11 cellular contexts compared by ENCODE assay signal in the genomic region with DNA sequence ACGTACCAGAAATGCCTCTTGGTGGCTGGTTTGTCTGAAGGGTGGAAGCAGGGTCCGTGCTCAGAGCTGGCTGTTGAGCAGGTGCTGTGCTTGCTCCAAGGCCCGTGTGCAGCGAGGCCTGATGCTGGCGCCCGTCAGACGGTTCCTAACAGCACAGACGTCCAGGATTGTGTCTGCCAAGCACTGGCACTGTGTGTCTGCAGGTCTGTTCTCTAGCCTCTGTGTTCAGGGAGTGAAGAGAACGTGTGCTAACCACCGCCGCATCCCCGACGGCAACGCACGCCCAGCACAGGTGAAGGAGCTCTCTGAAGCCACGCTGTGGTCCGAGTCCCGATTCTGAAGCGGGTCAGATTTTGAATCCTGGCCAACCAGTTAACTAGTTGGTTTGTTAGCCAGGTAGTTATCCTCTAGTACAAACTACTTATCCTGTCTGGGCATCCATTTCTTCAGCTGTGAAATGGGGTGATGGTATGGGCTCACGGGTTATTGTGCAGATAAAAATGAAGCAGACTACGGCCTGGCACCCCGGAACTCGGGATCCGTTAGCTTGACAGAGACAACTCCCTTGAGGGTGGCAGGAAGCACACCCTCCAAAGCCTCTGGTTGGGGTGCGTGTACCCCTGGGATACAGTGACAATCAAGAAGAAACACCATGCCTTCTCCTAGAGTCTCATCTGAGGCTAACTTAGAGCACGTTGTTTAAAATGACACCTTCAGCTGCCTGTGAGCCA. TPM values are rescaled to one million over a fixed set of nuclear protein-coding genes. Genes with fewer than 3 reads are reported as not detected.
DNase-seq lines count a peak whose midpoint lies in the region; ATAC-seq and TF ChIP-seq lines count a peak whose summit lies in the region.
"Had no signal": no experiment of that assay in that cellular context is flagged by ENCODE, and none has a peak within 500 bp of the region (broad histone marks: within the 10 kb centered on the region; RNA-seq: fewer than 3 reads in every experiment).

No MANE protein-coding gene starts in this region.

- peak overlapping the region; percentile 50 for H2AFZ ChIP-seq in hepatocyte

- H3K9me3 ChIP-seq in hepatocyte (ENCODE audit: low read depth) = no peaks in the 10 kb centered on the region

- peaks cover 3% of the 10 kb centered on the region for H3K4me1 ChIP-seq in hepatocyte (ENCODE audit: insufficient read depth)

- no peaks in the 10 kb centered on the region for H4K20me1 ChIP-seq in hepatocyte (ENCODE audit: insufficient read depth, poor library complexity, severe bottlenecking)

- H3K27me3 Mint-ChIP-seq in activated T-cell treated with anti-CD3 and anti-CD28 coated beads, Interleukin-2, amount 50 U/mL, for 24 hours = no peaks in the 10 kb centered on the region
- H3K27me3 Mint-ChIP-seq in activated T-cell treated with anti-CD3 and anti-CD28 coated beads, Interleukin-2, amount 50 U/mL, for 72 hours (ENCODE audit: low read depth) = no peaks in the 10 kb centered on the region
- no peaks in the 10 kb centered on the region for H3K27me3 Mint-ChIP-seq in activated CD8-positive, alpha-beta T cell treated with anti-CD3 and anti-CD28 coated beads for 36 hours

- H3K4me3 ChIP-seq in hepatocyte = no peak overlapping the region

- no peak for ATAC-seq in activated T-cell treated with anti-CD3 and anti-CD28 coated beads, Interleukin-2, amount 50 U/mL, for 72 hours (replicated peaks in 1 of 2)
- ATAC-seq in activated CD8-positive, alpha-beta T cell treated with anti-CD3 and anti-CD28 coated beads for 36 hours = no peak
- ATAC-seq in stimulated activated effector memory CD8-positive, alpha-beta T cell treated with anti-CD3 and anti-CD28 coated beads, Interleukin-12 subunit alpha, Interleukin-12 subunit beta, amount 100 ng/mL, for 72 hours = no peak
- ATAC-seq in HG02852 (IDR thresholded peaks at IDR 0.05; ENCODE audit: unreplicated experiment) = no peak

- CTCF ChIA-PET in activated CD8-positive, alpha-beta T cell treated with anti-CD3 and anti-CD28 coated beads for 36 hours (lab: Charles Lee) = interaction anchor here (0.7 to 4.2 kb wide), 29 partner anchors 9 to 252 kb away, joined by 3 to 57 read pairs (median 4); a partner anchor contains a TSS
- CTCF ChIA-PET in HEK293T (lab: Yijun Ruan, JAX) = interaction anchor here (0.6 to 2.9 kb wide), 9 partner anchors 9 to 342 kb away, joined by 3 to 21 read pairs (median 4); a partner anchor contains a TSS

- H3K27me3 ChIP-seq in hepatocyte = no peaks in the 10 kb centered on the region

- H3K27ac Mint-ChIP-seq in activated T-cell treated with anti-CD3 and anti-CD28 coated beads, Interleukin-2, amount 50 U/mL, for 24 hours = peak overlapping the region; percentile 88
- H3K27ac Mint-ChIP-seq in activated T-cell treated with anti-CD3 and anti-CD28 coated beads, Interleukin-2, amount 50 U/mL, for 72 hours = no peak overlapping the region
- H3K27ac Mint-ChIP-seq in activated CD8-positive, alpha-beta T cell treated with anti-CD3 and anti-CD28 coated beads for 36 hours = peak overlapping the region; percentile 71
- H3K27ac Mint-ChIP-seq in stimulated activated effector memory CD8-positive, alpha-beta T cell treated with anti-CD3 and anti-CD28 coated beads, Interleukin-12 subunit alpha, Interleukin-12 subunit beta, amount 100 ng/mL, for 72 hours = no peak overlapping the region

- POLR2A ChIA-PET in activated CD8-positive, alpha-beta T cell treated with anti-CD3 and anti-CD28 coated beads for 36 hours (lab: Charles Lee) = interaction anchor here (1.1 to 1.3 kb wide), 2 partner anchors 11 kb away, joined by 4 read pairs; a partner anchor contains a TSS
- POLR2A ChIA-PET in HEK293T (lab: Yijun Ruan, JAX) = interaction anchor here (1.1 kb wide), 1 partner anchor 11 kb away, joined by 3 read pairs; no protein-coding TSS in a partner anchor

- WGBS in hepatocyte (ENCODE audit: low lambda C conversion rate, missing lambda C conversion rate) = 94% methylated on average over 26 of the region's 26 CpGs

- H3K9me2 ChIP-seq in hepatocyte (replicated peaks; ENCODE audit: insufficient read depth) = no peaks in the 10 kb centered on the region

- peak overlapping the region; percentile 38 for H3K27ac ChIP-seq in hepatocyte

- H3K4me1 Mint-ChIP-seq in activated T-cell treated with anti-CD3 and anti-CD28 coated beads, Interleukin-2, amount 50 U/mL, for 24 hours (ENCODE audit: low read depth) = peaks cover 25% of the 10 kb centered on the region
- H3K4me1 Mint-ChIP-seq in activated T-cell treated with anti-CD3 and anti-CD28 coated beads, Interleukin-2, amount 50 U/mL, for 72 hours (ENCODE audit: low read depth) = peaks cover 27% of the 10 kb centered on the region
- peaks cover 24% of the 10 kb centered on the region for H3K4me1 Mint-ChIP-seq in activated CD8-positive, alpha-beta T cell treated with anti-CD3 and anti-CD28 coated beads for 36 hours (ENCODE audit: low read depth)
- peaks cover 15% of the 10 kb centered on the region for H3K4me1 Mint-ChIP-seq in stimulated activated effector memory CD8-positive, alpha-beta T cell treated with anti-CD3 and anti-CD28 coated beads, Interleukin-12 subunit alpha, Interleukin-12 subunit beta, amount 100 ng/mL, for 72 hours

- no peaks in the 10 kb centered on the region for H3K9me3 Mint-ChIP-seq in activated T-cell treated with anti-CD3 and anti-CD28 coated beads, Interleukin-2, amount 50 U/mL, for 24 hours
- H3K9me3 Mint-ChIP-seq in activated T-cell treated with anti-CD3 and anti-CD28 coated beads, Interleukin-2, amount 50 U/mL, for 72 hours = no peaks in the 10 kb centered on the region
- no peaks in the 10 kb centered on the region for H3K9me3 Mint-ChIP-seq in activated CD8-positive, alpha-beta T cell treated with anti-CD3 and anti-CD28 coated beads for 36 hours
- H3K9me3 Mint-ChIP-seq in stimulated activated effector memory CD8-positive, alpha-beta T cell treated with anti-CD3 and anti-CD28 coated beads, Interleukin-12 subunit alpha, Interleukin-12 subunit beta, amount 100 ng/mL, for 72 hours = no peaks in the 10 kb centered on the region

- no peak for TF ChIP-seq CTCF in activated CD8-positive, alpha-beta T cell treated with anti-CD3 and anti-CD28 coated beads for 36 hours (IDR thresholded peaks at IDR 0.05)
- no peak for TF ChIP-seq CTCF in hepatocyte (IDR thresholded peaks at IDR 0.05; ENCODE audit: poor library complexity)

- intact Hi-C loops in activated CD8-positive, alpha-beta T cell treated with anti-CD3 and anti-CD28 coated beads for 36 hours (cut with micrococcal nuclease) = loop anchor here (2.0 kb wide), 1 partner anchor 101 kb away; no protein-coding TSS in a partner anchor

- DNase-seq in activated T-cell treated with anti-CD3 and anti-CD28 coated beads, Interleukin-2, amount 50 U/mL, for 24 hours = no peak
- DNase-seq in activated T-cell treated with anti-CD3 and anti-CD28 coated beads, Interleukin-2, amount 50 U/mL, for 72 hours = no peak
- DNase-seq in activated CD8-positive, alpha-beta T cell treated with anti-CD3 and anti-CD28 coated beads for 36 hours = no peak
- DNase-seq in hepatocyte (ENCODE audit: low spot score) = no peak
- DNase-seq in stimulated activated effector memory CD8-positive, alpha-beta T cell treated with anti-CD3 and anti-CD28 coated beads, Interleukin-12 subunit alpha, Interleukin-12 subunit beta, amount 100 ng/mL, for 72 hours (ENCODE audit: low spot score in 2 of 2) = no peak
- no peak for DNase-seq in HEK293T (ENCODE audit: extremely low spot score)
- DNase-seq in anterior cingulate cortex (lab: John Stamatoyannopoulos, UW) = no peak

- H3K36me3 Mint-ChIP-seq in activated T-cell treated with anti-CD3 and anti-CD28 coated beads, Interleukin-2, amount 50 U/mL, for 24 hours (ENCODE audit: low read depth) = peaks cover 39% of the 10 kb centered on the region
- peaks cover 0 to 2% of the 10 kb centered on the region in 2 donors for H3K36me3 Mint-ChIP-seq in activated T-cell treated with anti-CD3 and anti-CD28 coated beads, Interleukin-2, amount 50 U/mL, for 72 hours (ENCODE audit: insufficient read depth in 2 of 2)
- peaks cover 5% of the 10 kb centered on the region for H3K36me3 Mint-ChIP-seq in activated CD8-positive, alpha-beta T cell treated with anti-CD3 and anti-CD28 coated beads for 36 hours (ENCODE audit: low read depth)
- H3K36me3 Mint-ChIP-seq in stimulated activated effector memory CD8-positive, alpha-beta T cell treated with anti-CD3 and anti-CD28 coated beads, Interleukin-12 subunit alpha, Interleukin-12 subunit beta, amount 100 ng/mL, for 72 hours = peaks cover 29% of the 10 kb centered on the region

- peak overlapping the region; percentile 66 for H3K4me2 ChIP-seq in hepatocyte

- peaks cover 3% of the 10 kb centered on the region for H3K36me3 ChIP-seq in hepatocyte (replicated peaks; ENCODE audit: insufficient read depth, low read depth)

- peaks cover under 1% of the 10 kb centered on the region for H3K79me2 ChIP-seq in hepatocyte

- peak overlapping the region; percentile 46 for H3K4me3 Mint-ChIP-seq in activated T-cell treated with anti-CD3 and anti-CD28 coated beads, Interleukin-2, amount 50 U/mL, for 24 hours
- peak overlapping the region in 1 of 2 donors; percentile 49 for H3K4me3 Mint-ChIP-seq in activated T-cell treated with anti-CD3 and anti-CD28 coated beads, Interleukin-2, amount 50 U/mL, for 72 hours
- no peak overlapping the region for H3K4me3 Mint-ChIP-seq in activated CD8-positive, alpha-beta T cell treated with anti-CD3 and anti-CD28 coated beads for 36 hours
- peak overlapping the region; percentile 54 for H3K4me3 Mint-ChIP-seq in stimulated activated effector memory CD8-positive, alpha-beta T cell treated with anti-CD3 and anti-CD28 coated beads, Interleukin-12 subunit alpha, Interleukin-12 subunit beta, amount 100 ng/mL, for 72 hours

TF ChIP-seq in HEK293T, 16 proteins besides CTCF, POLR2A, EP300 and RAD21 (continues in another document):
- no peak for TF ChIP-seq CTBP1 (IDR thresholded peaks at IDR 0.05; ENCODE audit: borderline replicate concordance)
- TF ChIP-seq, protein P1, sequence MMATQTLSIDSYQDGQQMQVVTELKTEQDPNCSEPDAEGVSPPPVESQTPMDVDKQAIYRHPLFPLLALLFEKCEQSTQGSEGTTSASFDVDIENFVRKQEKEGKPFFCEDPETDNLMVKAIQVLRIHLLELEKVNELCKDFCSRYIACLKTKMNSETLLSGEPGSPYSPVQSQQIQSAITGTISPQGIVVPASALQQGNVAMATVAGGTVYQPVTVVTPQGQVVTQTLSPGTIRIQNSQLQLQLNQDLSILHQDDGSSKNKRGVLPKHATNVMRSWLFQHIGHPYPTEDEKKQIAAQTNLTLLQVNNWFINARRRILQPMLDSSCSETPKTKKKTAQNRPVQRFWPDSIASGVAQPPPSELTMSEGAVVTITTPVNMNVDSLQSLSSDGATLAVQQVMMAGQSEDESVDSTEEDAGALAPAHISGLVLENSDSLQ (IDR thresholded peaks at IDR 0.05) = no peak
- no peak for TF ChIP-seq L3MBTL2 (conservative IDR thresholded peaks at IDR 0.05)
- TF ChIP-seq SP1 (IDR thresholded peaks at IDR 0.05) = no peak
- TF ChIP-seq HDGF (IDR thresholded peaks at IDR 0.05; ENCODE audit: borderline replicate concordance) = no peak

RNA-seq across cellular contexts. Expression of a gene that starts 18.6 kb away (rescaled TPM):
- 1 to 10 TPM; 1.6 to 4.6 TPM for total RNA-seq in activated T-cell treated with anti-CD3 and anti-CD28 coated beads, Interleukin-2, amount 50 U/mL, for 72 hours
- 1 to 10 TPM; 1.2 to 1.6 TPM for total RNA-seq in activated CD8-positive, alpha-beta T cell treated with anti-CD3 and anti-CD28 coated beads for 36 hours
- total RNA-seq in hepatocyte = 0.73 and 2.2 TPM in 2 replicates
- 1.3 and 2.3 TPM in 2 replicates for polyA plus RNA-seq in hepatocyte
- total RNA-seq: SK-MEL-5 had no signal

RNA-seq across cellular contexts. Expression of a gene that starts 32.6 kb away (rescaled TPM):
- total RNA-seq in activated T-cell treated with anti-CD3 and anti-CD28 coated beads, Interleukin-2, amount 50 U/mL, for 72 hours = not detected
- not detected for total RNA-seq in activated CD8-positive, alpha-beta T cell treated with anti-CD3 and anti-CD28 coated beads for 36 hours
- total RNA-seq in hepatocyte = not detected in 2 replicates
- not detected in 2 replicates for polyA plus RNA-seq in hepatocyte
- total RNA-seq: kidney epithelial cell, SK-MEL-5, skeletal muscle tissue had no signal

Comparison
In these comparisons a context has a peak if more than half of its experiments do, and no peak if none do; other contexts are left out.
1. H3K27ac Mint-ChIP-seq: peak in activated T-cell treated with anti-CD3 and anti-CD28 coated beads, Interleukin-2, amount 50 U/mL, for 24 hours (single experiment) and activated CD8-positive, alpha-beta T cell treated with anti-CD3 and anti-CD28 coated beads for 36 hours (single experiment); none in activated T-cell treated with anti-CD3 and anti-CD28 coated beads, Interleukin-2, amount 50 U/mL, for 72 hours (single experiment) and stimulated activated effector memory CD8-positive, alpha-beta T cell treated with anti-CD3 and anti-CD28 coated beads, Interleukin-12 subunit alpha, Interleukin-12 subunit beta, amount 100 ng/mL, for 72 hours (single experiment).